In genomic region chr19:32178841-32179410, GRCh38 we compare ENCODE assay signal across 1 cellular context.
TF ChIP-seq lines count a peak whose summit lies in the region.

No MANE protein-coding gene starts in this region.

TF ChIP-seq in H1, 55 proteins besides CTCF, POLR2A, EP300 and RAD21:
- TF ChIP-seq PHF8 (conservative IDR thresholded peaks at IDR 0.05; ENCODE audit: low read depth, low read length) (no peak), ASH2L (IDR thresholded peaks at IDR 0.05; ENCODE audit: low read length) (no peak), KDM1A (IDR thresholded peaks at IDR 0.05; ENCODE audit: borderline replicate concordance, low read length) (no peak), CBX8 (IDR thresholded peaks at IDR 0.05; ENCODE audit: borderline replicate concordance, low read depth, low read length) (no peak), YY1 (IDR thresholded peaks at IDR 0.05; ENCODE audit: low read depth, low read length) (no peak), SP2 (IDR thresholded peaks at IDR 0.05; ENCODE audit: low read length) (no peak), RBBP5 (IDR thresholded peaks at IDR 0.05; ENCODE audit: borderline replicate concordance, low read depth, low read length) (no peak), KDM5A (IDR thresholded peaks at IDR 0.05; ENCODE audit: low read length) (no peak)
- TF ChIP-seq, protein P1, sequence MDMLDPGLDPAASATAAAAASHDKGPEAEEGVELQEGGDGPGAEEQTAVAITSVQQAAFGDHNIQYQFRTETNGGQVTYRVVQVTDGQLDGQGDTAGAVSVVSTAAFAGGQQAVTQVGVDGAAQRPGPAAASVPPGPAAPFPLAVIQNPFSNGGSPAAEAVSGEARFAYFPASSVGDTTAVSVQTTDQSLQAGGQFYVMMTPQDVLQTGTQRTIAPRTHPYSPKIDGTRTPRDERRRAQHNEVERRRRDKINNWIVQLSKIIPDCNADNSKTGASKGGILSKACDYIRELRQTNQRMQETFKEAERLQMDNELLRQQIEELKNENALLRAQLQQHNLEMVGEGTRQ (IDR thresholded peaks at IDR 0.05; ENCODE audit: low read length): no peak
TF ChIP-seq in H1: peak in this region for 0.
